In the genomic region with DNA sequence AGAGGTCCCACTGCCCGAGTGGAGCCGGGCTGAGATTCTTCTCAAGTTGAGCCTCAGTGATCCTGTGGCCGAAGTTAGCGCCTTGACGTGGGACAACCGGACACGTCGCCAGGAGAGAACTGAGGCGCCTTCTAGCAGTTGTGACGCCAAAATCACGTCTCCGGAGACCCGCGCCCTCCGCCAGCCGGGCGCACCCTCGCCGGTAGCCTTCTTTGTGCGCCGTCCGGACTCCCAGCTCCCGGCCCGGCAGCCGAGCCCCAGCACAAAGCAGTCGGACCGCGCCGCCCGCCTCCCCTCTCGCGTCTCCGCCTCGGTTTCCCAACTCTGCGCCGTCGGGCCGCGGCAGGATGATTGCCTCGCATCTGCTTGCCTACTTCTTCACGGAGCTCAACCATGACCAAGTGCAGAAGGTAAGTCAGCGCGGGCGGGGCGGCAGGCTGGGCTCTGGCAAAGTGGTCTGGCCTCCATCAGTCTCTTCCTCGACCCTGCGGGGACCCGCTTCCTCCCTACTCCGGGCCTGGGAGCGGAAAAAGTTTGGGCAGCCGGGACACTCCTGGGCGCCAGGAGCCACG, we compare ENCODE assay signal across 8 cellular contexts. TPM values are rescaled to one million over a fixed set of nuclear protein-coding genes. Genes with fewer than 3 reads are reported as not detected.
DNase-seq lines count a peak whose midpoint lies in the region; ATAC-seq and TF ChIP-seq lines count a peak whose summit lies in the region.
"Not testable (repeated sequence)": the region's sequence is repeated elsewhere in the genome, so short reads cannot be mapped to it uniquely, and the experiment has no call there.

No MANE protein-coding gene starts in this region.

- H3K36me3 Mint-ChIP-seq in activated naive CD8-positive, alpha-beta T cell: not testable (repeated sequence)

- not testable (repeated sequence) for H3K9me3 Mint-ChIP-seq in activated naive CD8-positive, alpha-beta T cell (ENCODE audit: low read depth)

- peak overlapping the region; percentile 69 for H3K27ac ChIP-seq in DOHH2 (ENCODE audit: low read depth, low read length)

- not testable (repeated sequence) for H3F3A ChIP-seq in DOHH2 (ENCODE audit: control insufficient read depth, insufficient read depth)

- peak overlapping the region; percentile 95 for H3K4me3 ChIP-seq in DOHH2 (ENCODE audit: low read length)
- H3K4me3 ChIP-seq in fibroblast of the aortic adventitia (ENCODE audit: low read depth, low read length): peak overlapping the region; percentile 88

- peak overlapping the region; percentile 98 for H3K27ac Mint-ChIP-seq in activated naive CD8-positive, alpha-beta T cell

- H3K9me3 ChIP-seq in DOHH2 (ENCODE audit: control insufficient read depth, insufficient read depth, low read length): not testable (repeated sequence)

- H3K9me2 ChIP-seq in DOHH2 (replicated peaks; ENCODE audit: control insufficient read depth, low read length): not testable (repeated sequence)

- DNase-seq in fibroblast of the aortic adventitia (ENCODE audit: low read depth): not testable (repeated sequence)
- DNase-seq in myocyte (ENCODE audit: low read depth): peak; percentile 28
- DNase-seq in stimulated activated naive CD4-positive, alpha-beta T cell (lab: John Stamatoyannopoulos, UW): peak in 4 of 6 experiments; percentile 40 to 75 (median 52)

- ATAC-seq in GM21825 (IDR thresholded peaks at IDR 0.05; ENCODE audit: unreplicated experiment) (peak; percentile 5), HG03565 (IDR thresholded peaks at IDR 0.05; ENCODE audit: unreplicated experiment) (peak; percentile 0), SK-N-SH treated with all-trans-retinoic acid at 6 μM for 48 hours (peak; percentile 40)

- peaks cover 44% of the 10 kb centered on the region for H3K36me3 ChIP-seq in DOHH2 (ENCODE audit: control insufficient read depth, low read length)

- not testable (repeated sequence) for H3K27me3 ChIP-seq in DOHH2 (ENCODE audit: control insufficient read depth, low read length)

- H3K4me3 Mint-ChIP-seq in activated naive CD8-positive, alpha-beta T cell: peak overlapping the region; percentile 98

- H3K4me1 ChIP-seq in DOHH2 (ENCODE audit: control insufficient read depth, low read length): peaks cover 39% of the 10 kb centered on the region

- peaks cover 63% of the 10 kb centered on the region for H3K79me2 ChIP-seq in DOHH2 (ENCODE audit: control insufficient read depth, low read length)

- not testable (repeated sequence) for TF ChIP-seq CTCF in DOHH2 (IDR thresholded peaks at IDR 0.05; ENCODE audit: low read depth, low read length, poor library complexity, severe bottlenecking); fibroblast of the aortic adventitia (IDR thresholded peaks at IDR 0.05; ENCODE audit: insufficient read depth, low read length)

- not testable (repeated sequence) for H3K27me3 Mint-ChIP-seq in activated naive CD8-positive, alpha-beta T cell

- H3K4me1 Mint-ChIP-seq in activated naive CD8-positive, alpha-beta T cell (ENCODE audit: low read depth): peaks cover 47% of the 10 kb centered on the region

- H4K20me1 ChIP-seq in DOHH2 (ENCODE audit: control insufficient read depth, insufficient read depth, low read depth, low read length): peaks cover 31% of the 10 kb centered on the region

- peak overlapping the region; percentile 89 for H3K4me2 ChIP-seq in DOHH2 (ENCODE audit: low read length)

RNA-seq across cellular contexts. Expression of a gene that starts 0.4 kb away (rescaled TPM):
- total RNA-seq in fibroblast of the aortic adventitia (ENCODE audit: low replicate concordance) (20.0 and 35.4 TPM in 2 replicates), myocyte (7.0 and 8.3 TPM in 2 replicates)
- 9.1 TPM for polyA plus RNA-seq in myocyte (2012)
